In genomic region chr12:28190321-28191017, GRCh38 we compare ENCODE assay signal across 8 cellular contexts. TPM values are rescaled to one million over a fixed set of nuclear protein-coding genes. Genes with fewer than 3 reads are reported as not detected.
DNase-seq lines count a peak whose midpoint lies in the region; ATAC-seq and TF ChIP-seq lines count a peak whose summit lies in the region.

CCDC91 (plus strand) TSS chr12:28190456; CDS start chr12:28257216, 66,760 bp downstream.

- H3K27me3 ChIP-seq in stomach = no peaks in the 10 kb centered on the region

- H3K36me3 ChIP-seq in KOPT-K1 (ENCODE audit: insufficient read depth, low read length) (no peaks in the 10 kb centered on the region), stomach (peaks cover 0 to 11% (median 3%) of the 10 kb centered on the region in 4 donors)

- DNase-seq in EH (ENCODE audit: low read depth) (peak; percentile 79), fibroblast of the aortic adventitia (ENCODE audit: low read depth) (peak; percentile 90), nephron progenitor cell (peak; percentile 85), stomach (peak; percentile 88)
- DNase-seq in activated T-helper 9 cell treated with anti-CD3 and anti-CD28 coated beads, Interleukin-2, amount 50 U/mL, for 16 hours (ENCODE audit: low read depth) = peak; percentile 83

- H3K27me3 Mint-ChIP-seq in nephron progenitor cell (ENCODE audit: low read depth, poor library complexity) = peaks cover 7% of the 10 kb centered on the region

- H3K9me3 ChIP-seq in KOPT-K1 (ENCODE audit: insufficient read depth, low read length, poor library complexity, severe bottlenecking) (peaks cover 16% of the 10 kb centered on the region), stomach (peaks cover 0 to 10% (median 0%) of the 10 kb centered on the region in 4 donors)

- H3K4me3 ChIP-seq in fibroblast of the aortic adventitia (ENCODE audit: low read depth, low read length) = peak within 1 kb of the TSS; percentile 86
- peak within 1 kb of the TSS; percentile 67 to 87 (median 80) for H3K4me3 ChIP-seq in stomach

- TF ChIP-seq CTCF in fibroblast of the aortic adventitia (IDR thresholded peaks at IDR 0.05; ENCODE audit: insufficient read depth, low read length) (no peak), nephron progenitor cell (IDR thresholded peaks at IDR 0.05) (no peak), stomach (IDR thresholded peaks at IDR 0.05) (peak in 2 of 7 experiments; percentile 9 to 11)

- TF ChIP-seq POLR2A in Raji (IDR thresholded peaks at IDR 0.05; ENCODE audit: insufficient read depth, low read depth, low read length) = peak; percentile 42; the same call in 1 of the 2 replicates
- TF ChIP-seq POLR2A in stomach (IDR thresholded peaks at IDR 0.05) = peak in 1 of 4 donors; percentile 27

- H3K9me3 Mint-ChIP-seq in nephron progenitor cell = peaks cover 47% of the 10 kb centered on the region

- intact Hi-C loops in stomach (cut with DNase I; ENCODE audit: low total_unique reads) = no loop called here

- H3K4me3 Mint-ChIP-seq in nephron progenitor cell = peak within 1 kb of the TSS; percentile 83

- H3K27ac ChIP-seq in KOPT-K1 (ENCODE audit: low read depth, low read length, poor library complexity, severe bottlenecking) (peak within 1 kb of the TSS; percentile 79), stomach (peak within 1 kb of the TSS; percentile 97 to 99 (median 99))

- H3K36me3 Mint-ChIP-seq in nephron progenitor cell (ENCODE audit: low read depth) = peaks cover 40% of the 10 kb centered on the region

- TF ChIP-seq EP300 in stomach (IDR thresholded peaks at IDR 0.05) = no peak

- peaks cover 5 to 27% (median 17%) of the 10 kb centered on the region in 4 donors for H3K4me1 ChIP-seq in stomach

- peaks cover 13% of the 10 kb centered on the region for H3K4me1 Mint-ChIP-seq in nephron progenitor cell

- ATAC-seq in GM21825 (IDR thresholded peaks at IDR 0.05; ENCODE audit: unreplicated experiment) = peak; percentile 94

- peak within 1 kb of the TSS; percentile 73 for H3K27ac Mint-ChIP-seq in nephron progenitor cell

- WGBS in stomach, 5 donors = 0 to 1% (median 1%) methylated on average over 32 to 72 of the region's 72 CpGs

RNA-seq across cellular contexts. Expression of gene CCDC91, which starts in this region (rescaled TPM):
- total RNA-seq in fibroblast of the aortic adventitia (ENCODE audit: low replicate concordance) = 37.4 and 65.5 TPM in 2 replicates
- 10 to 100 TPM; 17.4 to 69.6 (median 54.7) TPM for total RNA-seq in stomach
- 10 to 100 TPM in 2 of 3 donors, 1 to 10 TPM in 1; 9.9 to 29.2 (median 17.4) TPM for polyA plus RNA-seq in stomach

Comparison
In these comparisons a context has a peak if more than half of its experiments do, and no peak if none do; other contexts are left out.
1. Peak in every context shown above with its lines: DNase-seq, ATAC-seq, H3K4me3 ChIP-seq and H3K27ac ChIP-seq.